29 cellular contexts compared by ENCODE assay signal in the genomic region with DNA sequence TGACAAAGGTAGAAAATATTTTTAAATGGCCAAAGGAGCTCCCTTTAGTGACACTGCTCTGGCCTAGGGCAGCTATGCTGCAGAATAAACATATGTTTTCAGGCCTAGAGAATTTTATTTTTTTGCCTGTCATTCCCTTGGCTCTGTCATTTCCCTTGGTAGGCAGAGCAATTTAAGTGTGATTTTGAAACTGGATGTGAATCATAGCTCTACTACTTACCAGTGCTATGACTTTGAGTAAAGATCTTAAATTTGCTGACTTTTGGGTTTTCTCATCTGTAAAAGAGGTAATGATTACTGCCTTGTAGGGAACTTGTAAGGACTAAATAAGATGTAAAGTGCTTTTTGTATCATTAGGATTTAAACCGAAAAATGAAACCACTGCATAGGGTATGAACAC.
DNase-seq lines count a peak whose midpoint lies in the region; ATAC-seq and TF ChIP-seq lines count a peak whose summit lies in the region.
"Had no signal": no experiment of that assay in that cellular context is flagged by ENCODE, and none has a peak within 500 bp of the region (broad histone marks: within the 10 kb centered on the region; RNA-seq: fewer than 3 reads in every experiment).

No MANE protein-coding gene starts in this region.

- no peak overlapping the region for H3K27ac Mint-ChIP-seq in activated T-helper 17 cell treated with anti-CD3 and anti-CD28 coated beads, Interleukin-2, amount 50 U/mL, for 72 hours
- H3K27ac Mint-ChIP-seq: activated CD8-positive, alpha-beta memory T cell treated with anti-CD3 and anti-CD28 coated beads, Interleukin-2, amount 10 ng/mL, durations not matched to agents 7 days and 5 days; activated naive CD4-positive, alpha-beta T cell treated with anti-CD3 and anti-CD28 coated beads, Interleukin-2, amount 50 U/mL, for 72 hours; immature natural killer cell; naive B cell; T-helper 2 cell treated with Interferon-gamma antibody and Interleukin-4, amounts not matched to agents 5 μg/mL and 100 μg/mL, for 36 hours had no signal

- intact Hi-C loops in testis (cut with DNase I; ENCODE audit: low total_unique reads): no loop called here

- no peaks in the 10 kb centered on the region for H3K4me1 Mint-ChIP-seq in activated T-helper 17 cell treated with anti-CD3 and anti-CD28 coated beads, Interleukin-2, amount 50 U/mL, for 72 hours
- H3K4me1 Mint-ChIP-seq: activated CD8-positive, alpha-beta memory T cell treated with anti-CD3 and anti-CD28 coated beads, Interleukin-2, amount 10 ng/mL, durations not matched to agents 7 days and 5 days; immature natural killer cell; naive B cell had no signal

- no peaks in the 10 kb centered on the region for H3K36me3 ChIP-seq in testis (ENCODE audit: low read depth, missing control alignments)
- H3K36me3 ChIP-seq: ascending aorta, left ventricle myocardium inferior, upper lobe of left lung had no signal

- 86 to 93% methylated on average over 1 of the region's 1 CpG for WGBS in testis, 2 donors

- no peaks in the 10 kb centered on the region for H3K27me3 Mint-ChIP-seq in activated T-helper 17 cell treated with anti-CD3 and anti-CD28 coated beads, Interleukin-2, amount 50 U/mL, for 72 hours
- H3K27me3 Mint-ChIP-seq: activated CD8-positive, alpha-beta memory T cell treated with anti-CD3 and anti-CD28 coated beads, Interleukin-2, amount 10 ng/mL, durations not matched to agents 7 days and 5 days; naive B cell had no signal

- H3K36me3 Mint-ChIP-seq in activated T-helper 17 cell treated with anti-CD3 and anti-CD28 coated beads, Interleukin-2, amount 50 U/mL, for 72 hours (ENCODE audit: low read depth): no peaks in the 10 kb centered on the region
- H3K36me3 Mint-ChIP-seq: activated CD8-positive, alpha-beta memory T cell treated with anti-CD3 and anti-CD28 coated beads, Interleukin-2, amount 10 ng/mL, durations not matched to agents 7 days and 5 days; activated naive CD4-positive, alpha-beta T cell treated with anti-CD3 and anti-CD28 coated beads, Interleukin-2, amount 50 U/mL, for 72 hours; immature natural killer cell; naive B cell had no signal

- no peak overlapping the region for H3K27ac ChIP-seq in testis
- H3K27ac ChIP-seq: ascending aorta, C4-2B, dorsolateral prefrontal cortex, left ventricle myocardium inferior, upper lobe of left lung, VCaP had no signal

- H3K27me3 ChIP-seq in testis: no peaks in the 10 kb centered on the region
- H3K27me3 ChIP-seq: ascending aorta, dorsolateral prefrontal cortex, upper lobe of left lung had no signal

- no peak overlapping the region for H3K4me3 ChIP-seq in AG10803 (ENCODE audit: low read length)
- H3K4me3 ChIP-seq in testis: no peak overlapping the region
- H3K4me3 ChIP-seq: ascending aorta, dorsolateral prefrontal cortex, left ventricle myocardium inferior, upper lobe of left lung had no signal

- H3K4me1 ChIP-seq in testis: no peaks in the 10 kb centered on the region
- H3K4me1 ChIP-seq: ascending aorta, left ventricle myocardium inferior, upper lobe of left lung had no signal

- TF ChIP-seq POLR2A in testis (IDR thresholded peaks at IDR 0.05): no peak

- no peaks in the 10 kb centered on the region for H3K9me3 Mint-ChIP-seq in activated T-helper 17 cell treated with anti-CD3 and anti-CD28 coated beads, Interleukin-2, amount 50 U/mL, for 72 hours

- TF ChIP-seq CTCF in AG10803 (conservative IDR thresholded peaks at IDR 0.05; ENCODE audit: low read length) (no peak), testis (IDR thresholded peaks at IDR 0.05) (no peak)

- no peaks in the 10 kb centered on the region for H3K9me3 ChIP-seq in testis
- H3K9me3 ChIP-seq: ascending aorta, left ventricle myocardium inferior, upper lobe of left lung had no signal

- peak; percentile 32 for ATAC-seq in activated T-helper 17 cell treated with anti-CD3 and anti-CD28 coated beads, Interleukin-2, amount 50 U/mL, for 72 hours (replicated peaks)
- no peak for ATAC-seq in HG03354 (IDR thresholded peaks at IDR 0.05; ENCODE audit: poor library complexity, severe bottlenecking, unreplicated experiment)
- ATAC-seq: activated CD8-positive, alpha-beta memory T cell treated with anti-CD3 and anti-CD28 coated beads, Interleukin-2, amount 10 ng/mL, durations not matched to agents 7 days and 5 days had no signal

- no peak overlapping the region for H3K4me3 Mint-ChIP-seq in activated T-helper 17 cell treated with anti-CD3 and anti-CD28 coated beads, Interleukin-2, amount 50 U/mL, for 72 hours
- H3K4me3 Mint-ChIP-seq: activated CD8-positive, alpha-beta memory T cell treated with anti-CD3 and anti-CD28 coated beads, Interleukin-2, amount 10 ng/mL, durations not matched to agents 7 days and 5 days; immature natural killer cell; naive B cell; T-helper 2 cell treated with Interferon-gamma antibody and Interleukin-4, amounts not matched to agents 5 μg/mL and 100 μg/mL, for 36 hours had no signal

- DNase-seq in AG10803 (ENCODE audit: low read depth) (peak; percentile 33), HT1080 (ENCODE audit: low read depth) (peak; percentile 11), kidney glomerular epithelial cell (lab: John Stamatoyannopoulos, UW) (peak; percentile 55), HT-29 (ENCODE audit: low spot score) (no peak), activated gamma-delta T cell (lab: John Stamatoyannopoulos, UW) (no peak), testis (no peak)
- DNase-seq: activated CD4-positive, alpha-beta T cell treated with anti-CD3 and anti-CD28 coated beads, Interleukin-2, amount 50 U/mL, for 1 hour; activated CD8-positive, alpha-beta memory T cell treated with anti-CD3 and anti-CD28 coated beads, Interleukin-2, amount 10 ng/mL, durations not matched to agents 7 days and 5 days; central memory CD4-positive, alpha-beta T cell; dorsolateral prefrontal cortex; GOT3; immature natural killer cell; Karpas-422; left ventricle myocardium inferior; naive B cell; NCI-H226; NCI-H774; nucleus accumbens; Right ventricle myocardium superior; small intestine; stimulated activated CD4-positive, alpha-beta T cell treated with anti-CD3 and anti-CD28 coated beads, Interleukin-1b, Interleukin-23, amount 100 ng/mL, for 48 hours; upper lobe of left lung had no signal

Comparison
In these comparisons a context has a peak if more than half of its experiments do, and no peak if none do; other contexts are left out.
1. DNase-seq: peak in AG10803 (single experiment), HT1080 (single experiment) and kidney glomerular epithelial cell (single experiment); none in HT-29 (single experiment), activated gamma-delta T cell (single experiment) and testis (single experiment).